8 cellular contexts compared by ENCODE assay signal in the genomic region with DNA sequence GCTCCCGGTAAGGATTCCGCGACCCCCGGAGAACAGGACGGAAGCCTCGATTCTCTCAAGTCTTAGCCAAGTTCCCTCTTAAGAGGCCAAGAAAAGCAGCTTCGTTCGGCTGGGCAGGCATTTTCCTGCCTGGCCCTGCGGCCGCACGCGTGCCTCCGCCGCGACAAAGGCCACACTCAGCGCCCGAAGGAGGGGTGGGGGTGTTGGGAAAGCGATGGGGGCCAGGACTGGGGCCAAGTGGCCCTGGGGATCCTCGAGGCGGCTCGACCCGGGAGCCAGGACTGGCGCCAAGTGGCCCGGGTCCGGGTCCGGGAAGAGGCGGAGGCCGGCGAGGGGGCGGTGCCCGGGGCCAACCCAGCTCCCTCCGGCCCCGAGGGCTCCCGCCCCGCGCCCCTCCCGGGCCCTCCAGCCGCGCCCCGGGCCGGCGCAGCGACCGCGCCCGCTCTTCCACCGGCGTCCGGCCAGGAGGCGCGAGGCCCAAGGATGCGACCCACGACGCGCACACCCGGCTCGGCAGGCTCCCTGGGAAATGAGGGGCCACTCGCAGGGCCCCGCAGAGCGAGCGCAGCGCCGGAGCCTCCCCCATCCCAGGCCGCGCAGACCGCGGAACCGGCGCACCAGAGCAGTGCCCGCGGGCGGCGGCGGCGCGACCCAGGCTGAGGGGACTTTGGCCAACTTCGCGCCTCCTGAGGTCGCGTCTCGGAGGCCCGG. TPM values are rescaled to one million over a fixed set of nuclear protein-coding genes. Genes with fewer than 3 reads are reported as not detected.
DNase-seq lines count a peak whose midpoint lies in the region; ATAC-seq and TF ChIP-seq lines count a peak whose summit lies in the region.

No MANE protein-coding gene starts in this region.

- peak; percentile 20 for ATAC-seq in GM19035 (IDR thresholded peaks at IDR 0.05; ENCODE audit: unreplicated experiment)

- no peaks in the 10 kb centered on the region for H3K27me3 ChIP-seq in ACC112 (ENCODE audit: insufficient read depth, low read length)
- no peaks in the 10 kb centered on the region for H3K27me3 ChIP-seq in mononuclear cell (ENCODE audit: insufficient read depth, low read length)

- H3K79me2 ChIP-seq in ACC112 (ENCODE audit: control insufficient read depth, insufficient read depth, low read length, unreplicated experiment) = peaks cover 44% of the 10 kb centered on the region

- peak overlapping the region; percentile 99 for H3K4me3 ChIP-seq in ACC112 (ENCODE audit: low read depth, low read length)
- H3K4me3 ChIP-seq in LNCaP clone FGC (ENCODE audit: low read depth, low read length) = peak overlapping the region; percentile 80
- H3K4me3 ChIP-seq in coronary artery = peak overlapping the region; percentile 69
- peak overlapping the region; percentile 50 for H3K4me3 ChIP-seq in mononuclear cell (ENCODE audit: low read length)

- TF ChIP-seq CTCF in LNCaP clone FGC (IDR thresholded peaks at IDR 0.05; ENCODE audit: control insufficient read depth, extremely low read depth, insufficient read depth) (no peak), coronary artery (IDR thresholded peaks at IDR 0.05) (no peak)

- H3K4me1 ChIP-seq in ACC112 (ENCODE audit: control insufficient read depth, insufficient read depth, low read length, unreplicated experiment) (peaks cover 8% of the 10 kb centered on the region), mononuclear cell (ENCODE audit: insufficient read depth, low read length) (peaks cover 27% of the 10 kb centered on the region)

- H3K9me3 ChIP-seq in mononuclear cell (ENCODE audit: low read depth, low read length) = no peaks in the 10 kb centered on the region

- peak overlapping the region; percentile 75 for H2AFZ ChIP-seq in ACC112 (ENCODE audit: low read length, unreplicated experiment)

- H3K36me3 ChIP-seq in ACC112 (ENCODE audit: insufficient read depth, low read length) = no peaks in the 10 kb centered on the region

- H3K27ac ChIP-seq in ACC112 (ENCODE audit: low read depth, low read length) (peak overlapping the region; percentile 85), coronary artery (peak overlapping the region; percentile 24 to 93)

- DNase-seq in LNCaP clone FGC (ENCODE audit: low read depth) (no peak), coronary artery (ENCODE audit: low spot score) (no peak), ureter (ENCODE audit: low spot score) (no peak), NCI-H1436 treated with DMSO at 0.1 percent for 48 hours (lab: John Stamatoyannopoulos, UW) (no peak), NAMALWA (ENCODE audit: low spot score) (no peak)

RNA-seq across cellular contexts. Expression of a gene that starts 0.8 kb away (rescaled TPM):
- total RNA-seq in mononuclear cell (4.5 TPM), ureter (38.9 TPM)

RNA-seq across cellular contexts. Expression of a gene that starts 33.9 kb away (rescaled TPM):
- 3.6 TPM for total RNA-seq in mononuclear cell
- total RNA-seq in ureter = 16.9 TPM
